ENCODE assay signal across 21 cellular contexts in the genomic region with DNA sequence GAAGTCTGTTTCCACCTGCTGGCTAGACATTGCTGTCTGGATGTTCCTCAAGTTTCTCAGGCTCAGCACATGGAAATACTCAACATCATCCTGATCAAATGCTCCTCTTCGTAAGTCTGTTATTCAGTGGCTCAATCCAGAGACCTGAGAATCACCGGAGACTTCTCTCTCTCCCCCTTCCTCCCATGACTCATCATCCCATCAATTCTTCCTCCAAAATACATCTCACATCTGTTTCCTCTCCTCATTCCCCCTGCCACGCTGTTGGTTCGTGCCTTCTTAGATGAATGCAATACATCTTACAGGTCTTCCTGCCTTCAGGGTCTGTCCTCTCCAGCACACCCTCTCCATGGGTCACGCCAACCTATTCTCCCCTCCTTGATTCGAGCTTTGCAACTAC. TPM values are rescaled to one million over a fixed set of nuclear protein-coding genes. Genes with fewer than 3 reads are reported as not detected.
A peak's percentile ranks its signal among the peaks of the same experiment; 100 is the strongest.
DNase-seq lines count a peak whose midpoint lies in the region; ATAC-seq and TF ChIP-seq lines count a peak whose summit lies in the region.
"Had no signal": no experiment of that assay in that cellular context is flagged by ENCODE, and none has a peak within 500 bp of the region (broad histone marks: within the 10 kb centered on the region; RNA-seq: fewer than 3 reads in every experiment).

No MANE protein-coding gene starts in this region.

- H3K9ac ChIP-seq in SK-N-MC (ENCODE audit: insufficient read length) = no peak overlapping the region

- CTCF ChIA-PET in HEK293 (lab: Yijun Ruan, JAX) = no interaction called here

- no peaks in the 10 kb centered on the region for H3K9me3 ChIP-seq in HEK293 (ENCODE audit: control insufficient read depth, insufficient read depth, low read depth, low read length)
- no peaks in the 10 kb centered on the region for H3K9me3 ChIP-seq in SK-N-MC (ENCODE audit: low read depth, low read length)
- no peaks in the 10 kb centered on the region for H3K9me3 ChIP-seq in esophagus muscularis mucosa
- H3K9me3 ChIP-seq: Caco-2, Peyer's patch had no signal

- no peak overlapping the region for H3K27ac ChIP-seq in HEK293 (ENCODE audit: extremely low read depth, low read depth, low read length)
- H3K27ac ChIP-seq in SK-N-MC = no peak overlapping the region
- no peak overlapping the region for H3K27ac ChIP-seq in esophagus muscularis mucosa (replicated peaks in 1 of 4)
- H3K27ac ChIP-seq: 22Rv1, HL-60, Peyer's patch had no signal

- peaks cover 5% of the 10 kb centered on the region for H3K9me3 Mint-ChIP-seq in mesothelial cell of epicardium
- no peaks in the 10 kb centered on the region for H3K9me3 Mint-ChIP-seq in stimulated activated memory B cell treated with anti-CD40 and anti-IgM and Interleukin-4, amounts not matched to agents 10 μg/mL and 1 μg/mL and 100 μg/mL, for 72 hours
- H3K9me3 Mint-ChIP-seq: IgD-negative memory B cell had no signal

- POLR2A ChIA-PET in HEK293 (lab: Yijun Ruan, JAX) = no interaction called here

- H3K36me3 ChIP-seq in HEK293 (ENCODE audit: control insufficient read depth in 2 of 2, insufficient read depth in 1 of 2, low read length in 2 of 2) (no peaks in the 10 kb centered on the region), SK-N-MC (ENCODE audit: insufficient read depth, low read length) (no peaks in the 10 kb centered on the region), esophagus muscularis mucosa (no peaks in the 10 kb centered on the region)
- H3K36me3 ChIP-seq: Peyer's patch had no signal

- H3K36me3 Mint-ChIP-seq in mesothelial cell of epicardium = no peaks in the 10 kb centered on the region
- H3K36me3 Mint-ChIP-seq in stimulated activated memory B cell treated with anti-CD40 and anti-IgM and Interleukin-4, amounts not matched to agents 10 μg/mL and 1 μg/mL and 100 μg/mL, for 72 hours = no peaks in the 10 kb centered on the region
- H3K36me3 Mint-ChIP-seq: CD4-positive, CD25-positive, alpha-beta regulatory T cell; IgD-negative memory B cell had no signal

- H3K4me3 ChIP-seq in AG09309 (ENCODE audit: control insufficient read depth, low read depth, low read length) (no peak overlapping the region), HEK293 (ENCODE audit: low read depth, low read length) (no peak overlapping the region), SK-N-MC (0 out of 2 replicates have a peak overlapping the region, but pooled peaks have one; percentile 67), esophagus muscularis mucosa (no peak overlapping the region)
- H3K4me3 ChIP-seq: Peyer's patch had no signal

- 42% methylated on average over 6 of the region's 6 CpGs for WGBS in esophagus muscularis mucosa

- no peak for TF ChIP-seq EP300 in esophagus muscularis mucosa (IDR thresholded peaks at IDR 0.05)

- no peak for DNase-seq in AG09309 (ENCODE audit: low read depth)
- DNase-seq in SK-N-MC (ENCODE audit: low read depth, low spot score) = no peak
- DNase-seq in mesothelial cell of epicardium (ENCODE audit: low spot score in 2 of 2, unreplicated experiment in 2 of 2) = no peak
- no peak for DNase-seq in esophagus muscularis mucosa (ENCODE audit: extremely low spot score)
- DNase-seq: Caco-2; CD4-positive, CD25-positive, alpha-beta regulatory T cell; GOT3; NCI-H1105; NCI-H1694; NCI-H510A; NCI-H748 treated with DMSO at 0.1 percent for 48 hours; NK-92 treated with Interleukin-12 subunit alpha and Interleukin-12 subunit beta, amount 100 ng/mL, for 24 hours; Peyer's patch; Right ventricle myocardium superior had no signal

- peak overlapping the region; percentile 24 for H3K27ac Mint-ChIP-seq in mesothelial cell of epicardium
- no peak overlapping the region for H3K27ac Mint-ChIP-seq in stimulated activated memory B cell treated with anti-CD40 and anti-IgM and Interleukin-4, amounts not matched to agents 10 μg/mL and 1 μg/mL and 100 μg/mL, for 72 hours
- H3K27ac Mint-ChIP-seq: CD4-positive, CD25-positive, alpha-beta regulatory T cell; IgD-negative memory B cell had no signal

- H3K4me3 Mint-ChIP-seq in mesothelial cell of epicardium = no peak overlapping the region
- no peak overlapping the region for H3K4me3 Mint-ChIP-seq in stimulated activated memory B cell treated with anti-CD40 and anti-IgM and Interleukin-4, amounts not matched to agents 10 μg/mL and 1 μg/mL and 100 μg/mL, for 72 hours
- H3K4me3 Mint-ChIP-seq: CD4-positive, CD25-positive, alpha-beta regulatory T cell; IgD-negative memory B cell had no signal

- H3K27me3 ChIP-seq in esophagus muscularis mucosa = no peaks in the 10 kb centered on the region
- H3K27me3 ChIP-seq: Peyer's patch had no signal

- intact Hi-C loops in esophagus muscularis mucosa (cut with DNase I) = no loop called here

- peaks cover 13% of the 10 kb centered on the region for H3K27me3 Mint-ChIP-seq in mesothelial cell of epicardium (ENCODE audit: low read depth)
- peaks cover 18% of the 10 kb centered on the region for H3K27me3 Mint-ChIP-seq in stimulated activated memory B cell treated with anti-CD40 and anti-IgM and Interleukin-4, amounts not matched to agents 10 μg/mL and 1 μg/mL and 100 μg/mL, for 72 hours

- TF ChIP-seq CTCF in AG09309 (IDR thresholded peaks at IDR 0.05; ENCODE audit: control insufficient read depth, insufficient read depth, low read depth, low read length, missing control alignments) = peak; percentile 17
- no peak for TF ChIP-seq CTCF in HEK293 (tag by site-specific recombination; IDR thresholded peaks at IDR 0.05)
- TF ChIP-seq CTCF in mesothelial cell of epicardium (IDR thresholded peaks at IDR 0.05; ENCODE audit: unreplicated experiment) = no peak
- no peak for TF ChIP-seq CTCF in esophagus muscularis mucosa (IDR thresholded peaks at IDR 0.05)

- ATAC-seq in HG03196 (IDR thresholded peaks at IDR 0.05; ENCODE audit: unreplicated experiment) = no peak
- ATAC-seq in stimulated activated memory B cell treated with anti-CD40 and anti-IgM and Interleukin-4, amounts not matched to agents 10 μg/mL and 1 μg/mL and 100 μg/mL, for 72 hours = no peak
- ATAC-seq in HG02588 (IDR thresholded peaks at IDR 0.05; ENCODE audit: unreplicated experiment) = no peak

- peaks cover 23% of the 10 kb centered on the region for H3K4me1 Mint-ChIP-seq in mesothelial cell of epicardium
- no peaks in the 10 kb centered on the region for H3K4me1 Mint-ChIP-seq in stimulated activated memory B cell treated with anti-CD40 and anti-IgM and Interleukin-4, amounts not matched to agents 10 μg/mL and 1 μg/mL and 100 μg/mL, for 72 hours
- H3K4me1 Mint-ChIP-seq: CD4-positive, CD25-positive, alpha-beta regulatory T cell had no signal

- no peak for TF ChIP-seq POLR2A in esophagus muscularis mucosa (IDR thresholded peaks at IDR 0.05; ENCODE audit: low read depth)

- no peaks in the 10 kb centered on the region for H3K4me1 ChIP-seq in HEK293 (ENCODE audit: control insufficient read depth, insufficient read depth, low read length)
- no peaks in the 10 kb centered on the region for H3K4me1 ChIP-seq in esophagus muscularis mucosa
- H3K4me1 ChIP-seq: Caco-2, Peyer's patch had no signal

TF ChIP-seq in HEK293, 187 proteins besides CTCF, POLR2A, EP300 and RAD21:
- TF ChIP-seq ZNF174 (tag by site-specific recombination; IDR thresholded peaks at IDR 0.05) (no peak), PRDM10 (tag by site-specific recombination; IDR thresholded peaks at IDR 0.05) (peak; percentile 70)

RNA-seq across cellular contexts. Expression of gene RXFP2, which starts 7.4 kb away (rescaled TPM):
- total RNA-seq in mesothelial cell of epicardium (0.35 to 0.59 TPM (median 0.45 TPM) in 3 replicates), esophagus muscularis mucosa (under 1 TPM in 2 of 4 donors, not detected in 2; 0.17 to 0.42 TPM)
- total RNA-seq: Caco-2; CD4-positive, CD25-positive, alpha-beta regulatory T cell; Peyer's patch; Right ventricle myocardium superior had no signal
